ENCODE assay signal across 21 cellular contexts in the genomic region with DNA sequence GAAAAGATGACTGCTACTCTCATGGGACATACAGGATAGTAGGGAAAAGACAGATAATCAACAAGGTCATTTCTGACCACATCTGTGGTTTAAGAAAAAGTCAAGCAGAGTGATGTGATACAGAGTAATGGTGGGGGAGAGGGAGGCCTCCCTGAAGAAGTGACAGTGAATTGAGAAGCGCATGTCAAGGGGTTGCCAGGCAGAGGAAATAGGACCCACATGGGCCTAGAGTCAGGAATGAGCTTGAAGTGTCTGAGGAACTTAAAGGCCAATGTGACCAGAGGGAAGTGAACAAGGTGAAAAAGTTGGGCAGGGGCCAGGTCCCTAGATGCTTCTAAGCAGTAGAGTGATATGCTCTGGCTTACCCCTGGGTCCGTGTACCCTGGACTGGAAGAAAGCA.
DNase-seq lines count a peak whose midpoint lies in the region; ATAC-seq and TF ChIP-seq lines count a peak whose summit lies in the region.
"Had no signal": no experiment of that assay in that cellular context is flagged by ENCODE, and none has a peak within 500 bp of the region (broad histone marks: within the 10 kb centered on the region; RNA-seq: fewer than 3 reads in every experiment).

No MANE protein-coding gene starts in this region.

- H3K27me3 Mint-ChIP-seq in CD14-positive monocyte (ENCODE audit: low read depth in 3 of 3): no peaks in the 10 kb centered on the region
- H3K27me3 Mint-ChIP-seq in activated T-helper 1 cell treated with anti-CD3 and anti-CD28 coated beads, Interleukin-12 subunit alpha, Interleukin-12 subunit beta, Interleukin-2, Interleukin-4 antibody, amounts not matched to agents 30 ng/mL and 10 ng/mL and 1 ng/mL, durations not matched to agents 14 hours and 24 hours and 36 hours (ENCODE audit: insufficient read depth): no peaks in the 10 kb centered on the region
- H3K27me3 Mint-ChIP-seq in nephron (ENCODE audit: low read depth): peaks cover 7% of the 10 kb centered on the region
- no peaks in the 10 kb centered on the region for H3K27me3 Mint-ChIP-seq in stimulated activated naive CD8-positive, alpha-beta T cell treated with anti-CD3 and anti-CD28 coated beads, Interleukin-15, Interleukin-2, amounts not matched to agents 100 ng/mL and 50 ng/mL, for 24 hours
- H3K27me3 Mint-ChIP-seq: activated naive CD8-positive, alpha-beta T cell had no signal

- ATAC-seq in GM19455 (IDR thresholded peaks at IDR 0.05; ENCODE audit: unreplicated experiment): no peak

- H3K4me1 Mint-ChIP-seq in CD14-positive monocyte (no peaks in the 10 kb centered on the region), nephron (peaks cover 43% of the 10 kb centered on the region)
- peaks cover 22% of the 10 kb centered on the region for H3K4me1 Mint-ChIP-seq in activated T-helper 1 cell treated with anti-CD3 and anti-CD28 coated beads, Interleukin-12 subunit alpha, Interleukin-12 subunit beta, Interleukin-2, Interleukin-4 antibody, amounts not matched to agents 30 ng/mL and 10 ng/mL and 1 ng/mL, durations not matched to agents 14 hours and 24 hours and 36 hours (ENCODE audit: low read depth)
- H3K4me1 Mint-ChIP-seq in stimulated activated naive CD8-positive, alpha-beta T cell treated with anti-CD3 and anti-CD28 coated beads, Interleukin-15, Interleukin-2, amounts not matched to agents 100 ng/mL and 50 ng/mL, for 24 hours (ENCODE audit: low read depth): peaks cover 35% of the 10 kb centered on the region

- TF ChIP-seq CTCF in CD14-positive monocyte (IDR thresholded peaks at IDR 0.05): no peak
- TF ChIP-seq CTCF in nephron (IDR thresholded peaks at IDR 0.05; ENCODE audit: unreplicated experiment in 3 of 3): no peak

- H3K4me3 Mint-ChIP-seq in CD14-positive monocyte (no peak overlapping the region), nephron (no peak overlapping the region)
- H3K4me3 Mint-ChIP-seq in activated T-helper 1 cell treated with anti-CD3 and anti-CD28 coated beads, Interleukin-12 subunit alpha, Interleukin-12 subunit beta, Interleukin-2, Interleukin-4 antibody, amounts not matched to agents 30 ng/mL and 10 ng/mL and 1 ng/mL, durations not matched to agents 14 hours and 24 hours and 36 hours: no peak overlapping the region
- H3K4me3 Mint-ChIP-seq in stimulated activated naive CD8-positive, alpha-beta T cell treated with anti-CD3 and anti-CD28 coated beads, Interleukin-15, Interleukin-2, amounts not matched to agents 100 ng/mL and 50 ng/mL, for 24 hours: no peak overlapping the region
- H3K4me3 Mint-ChIP-seq: activated naive CD8-positive, alpha-beta T cell; endodermal cell; naive B cell had no signal

- intact Hi-C loops in CD14-positive monocyte (cut with micrococcal nuclease) (no loop called here), posterior cingulate gyrus (cut with DNase I) (no loop called here)
- intact Hi-C loops in activated T-helper 1 cell treated with anti-CD3 and anti-CD28 coated beads, Interleukin-12 subunit alpha, Interleukin-12 subunit beta, Interleukin-2, Interleukin-4 antibody, amounts not matched to agents 30 ng/mL and 10 ng/mL and 1 ng/mL, durations not matched to agents 14 hours and 24 hours and 36 hours (cut with micrococcal nuclease): no loop called here

- H3K9me3 Mint-ChIP-seq in CD14-positive monocyte (no peaks in the 10 kb centered on the region), nephron (no peaks in the 10 kb centered on the region)
- H3K9me3 Mint-ChIP-seq in activated T-helper 1 cell treated with anti-CD3 and anti-CD28 coated beads, Interleukin-12 subunit alpha, Interleukin-12 subunit beta, Interleukin-2, Interleukin-4 antibody, amounts not matched to agents 30 ng/mL and 10 ng/mL and 1 ng/mL, durations not matched to agents 14 hours and 24 hours and 36 hours: no peaks in the 10 kb centered on the region
- no peaks in the 10 kb centered on the region for H3K9me3 Mint-ChIP-seq in stimulated activated naive CD8-positive, alpha-beta T cell treated with anti-CD3 and anti-CD28 coated beads, Interleukin-15, Interleukin-2, amounts not matched to agents 100 ng/mL and 50 ng/mL, for 24 hours
- H3K9me3 Mint-ChIP-seq: activated T-helper 2 cell treated with anti-CD3 and anti-CD28 coated beads, Interferon-gamma antibody, Interleukin-2, Interleukin-4, amounts not matched to agents 10 μg/mL and 5 μg/mL and 100 μg/mL, durations not matched to agents 14 hours and 24 hours and 36 hours; brain; endodermal cell; naive B cell had no signal

- H3K27ac Mint-ChIP-seq in CD14-positive monocyte (peak overlapping the region in 4 of 7 donors; percentile 14 to 87 (median 44)), nephron (peak overlapping the region; percentile 5 to 70 (median 62))
- H3K27ac Mint-ChIP-seq in activated T-helper 1 cell treated with anti-CD3 and anti-CD28 coated beads, Interleukin-12 subunit alpha, Interleukin-12 subunit beta, Interleukin-2, Interleukin-4 antibody, amounts not matched to agents 30 ng/mL and 10 ng/mL and 1 ng/mL, durations not matched to agents 14 hours and 24 hours and 36 hours: peak overlapping the region; percentile 13
- peak overlapping the region; percentile 69 for H3K27ac Mint-ChIP-seq in stimulated activated naive CD8-positive, alpha-beta T cell treated with anti-CD3 and anti-CD28 coated beads, Interleukin-15, Interleukin-2, amounts not matched to agents 100 ng/mL and 50 ng/mL, for 24 hours
- H3K27ac Mint-ChIP-seq: activated T-helper 2 cell treated with anti-CD3 and anti-CD28 coated beads, Interferon-gamma antibody, Interleukin-2, Interleukin-4, amounts not matched to agents 10 μg/mL and 5 μg/mL and 100 μg/mL, durations not matched to agents 14 hours and 24 hours and 36 hours had no signal

- DNase-seq in CD14-positive monocyte (ENCODE audit: low spot score) (no peak), foreskin melanocyte (no peak), posterior cingulate gyrus (no peak), NCI-H1417 (lab: John Stamatoyannopoulos, UW) (no peak)
- DNase-seq in activated T-helper 1 cell treated with anti-CD3 and anti-CD28 coated beads, Interleukin-12 subunit alpha, Interleukin-12 subunit beta, Interleukin-2, Interleukin-4 antibody, amounts not matched to agents 30 ng/mL and 10 ng/mL and 1 ng/mL, durations not matched to agents 14 hours and 24 hours and 36 hours (ENCODE audit: low spot score): no peak
- DNase-seq: activated CD4-positive, alpha-beta T cell treated with anti-CD3 and anti-CD28 coated beads for 1 hour; C1 segment of cervical spinal cord; colonic mucosa; endodermal cell; mesendoderm; naive B cell; NCI-H1048; NCI-H2029 treated with DMSO at 0.1 percent for 48 hours; NCI-H345; NCI-H82 had no signal

- H3K36me3 Mint-ChIP-seq in CD14-positive monocyte (peaks cover 58 to 71% of the 10 kb centered on the region in 2 donors), nephron (ENCODE audit: low read depth) (no peaks in the 10 kb centered on the region)
- peaks cover 4% of the 10 kb centered on the region for H3K36me3 Mint-ChIP-seq in activated T-helper 1 cell treated with anti-CD3 and anti-CD28 coated beads, Interleukin-12 subunit alpha, Interleukin-12 subunit beta, Interleukin-2, Interleukin-4 antibody, amounts not matched to agents 30 ng/mL and 10 ng/mL and 1 ng/mL, durations not matched to agents 14 hours and 24 hours and 36 hours (ENCODE audit: low read depth)
- no peaks in the 10 kb centered on the region for H3K36me3 Mint-ChIP-seq in stimulated activated naive CD8-positive, alpha-beta T cell treated with anti-CD3 and anti-CD28 coated beads, Interleukin-15, Interleukin-2, amounts not matched to agents 100 ng/mL and 50 ng/mL, for 24 hours (ENCODE audit: low read depth)
- H3K36me3 Mint-ChIP-seq: brain, naive B cell had no signal

Comparison
In these comparisons a context has a peak if more than half of its experiments do, and no peak if none do; other contexts are left out.
1. H3K27ac Mint-ChIP-seq: peak in every context shown above with its lines; median percentile 69 in stimulated activated naive CD8-positive, alpha-beta T cell treated with anti-CD3 and anti-CD28 coated beads, Interleukin-15, Interleukin-2, amounts not matched to agents 100 ng/mL and 50 ng/mL, for 24 hours; 62 in nephron; 44 in CD14-positive monocyte; 13 in activated T-helper 1 cell treated with anti-CD3 and anti-CD28 coated beads, Interleukin-12 subunit alpha, Interleukin-12 subunit beta, Interleukin-2, Interleukin-4 antibody, amounts not matched to agents 30 ng/mL and 10 ng/mL and 1 ng/mL, durations not matched to agents 14 hours and 24 hours and 36 hours.